1 cellular context compared by ENCODE assay signal in genomic region chr2:96205238-96205637, GRCh38.
TF ChIP-seq lines count a peak whose summit lies in the region.

No MANE protein-coding gene starts in this region.

TF ChIP-seq in GM12878, 131 proteins besides CTCF, POLR2A, EP300 and RAD21:
- no peak for TF ChIP-seq RCOR1 (conservative IDR thresholded peaks at IDR 0.05; ENCODE audit: low read depth, low read length)
- no peak for TF ChIP-seq STAT3 (IDR thresholded peaks at IDR 0.05; ENCODE audit: low read depth, low read length)
- no peak for TF ChIP-seq CBFB (IDR thresholded peaks at IDR 0.05; ENCODE audit: low read depth)
- TF ChIP-seq BCLAF1 (IDR thresholded peaks at IDR 0.05): no peak
- no peak for TF ChIP-seq BCL11A (IDR thresholded peaks at IDR 0.05; ENCODE audit: low read depth, low read length)
- TF ChIP-seq IKZF1 (conservative IDR thresholded peaks at IDR 0.05): no peak
- no peak for TF ChIP-seq POU2F2 (IDR thresholded peaks at IDR 0.05; ENCODE audit: borderline replicate concordance, low read depth, low read length)
- TF ChIP-seq HSF1 (IDR thresholded peaks at IDR 0.05; ENCODE audit: low read depth, low read length): no peak
- TF ChIP-seq ATF7 (IDR thresholded peaks at IDR 0.05; ENCODE audit: low read depth): no peak
- no peak for TF ChIP-seq PKNOX1 (IDR thresholded peaks at IDR 0.05)
- no peak for TF ChIP-seq SMAD5 (IDR thresholded peaks at IDR 0.05; ENCODE audit: low read depth)
- no peak for TF ChIP-seq KDM1A (IDR thresholded peaks at IDR 0.05; ENCODE audit: borderline replicate concordance)
- no peak for TF ChIP-seq NKRF (conservative IDR thresholded peaks at IDR 0.05)
- TF ChIP-seq BACH1 (IDR thresholded peaks at IDR 0.05; ENCODE audit: borderline replicate concordance): no peak
- TF ChIP-seq SUZ12 (IDR thresholded peaks at IDR 0.05; ENCODE audit: unreplicated experiment): no peak
- TF ChIP-seq STAT1 (conservative IDR thresholded peaks at IDR 0.05): no peak
- no peak for TF ChIP-seq ATF3 (IDR thresholded peaks at IDR 0.05; ENCODE audit: borderline replicate concordance, extremely low read depth, low read depth, low read length)
